30 cellular contexts compared by ENCODE assay signal in the genomic region with DNA sequence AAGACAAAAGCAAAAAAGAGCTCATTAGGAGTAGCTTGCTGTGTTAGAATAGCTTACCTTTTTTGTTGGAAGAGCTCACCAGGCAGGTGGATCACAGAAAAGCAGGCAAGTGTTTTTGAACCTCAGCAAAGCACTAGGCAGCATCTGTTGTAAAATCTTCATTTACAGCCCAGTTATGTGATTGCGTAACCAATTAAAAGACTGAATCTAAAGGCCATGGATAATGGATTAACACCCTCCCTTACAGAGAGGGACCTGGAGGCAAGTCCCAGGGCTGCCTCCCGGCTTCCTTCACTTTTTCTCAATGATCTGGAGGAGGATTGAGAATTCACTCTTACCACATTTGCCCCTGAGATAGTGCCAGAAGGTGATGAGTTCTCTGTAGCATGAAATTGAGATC.
"Had no signal": no experiment of that assay in that cellular context is flagged by ENCODE, and none has a peak within 500 bp of the region (broad histone marks: within the 10 kb centered on the region; RNA-seq: fewer than 3 reads in every experiment).

No MANE protein-coding gene starts in this region.

- ATAC-seq: activated CD4-positive, alpha-beta T cell treated with anti-CD3 and anti-CD28 coated beads for 36 hours; activated CD4-positive, CD25-positive, alpha-beta regulatory T cell treated with anti-CD3 and anti-CD28 coated beads, Interleukin-2, amount 50 U/mL, for 24 hours; activated CD8-positive, alpha-beta T cell treated with anti-CD3 and anti-CD28 coated beads, Interleukin-2, amount 10 ng/mL, durations not matched to agents 7 days and 5 days; Panc1; WTC11 had no signal

- H3K4me2 ChIP-seq: SK-N-SH had no signal

- H3K9me3 ChIP-seq: ascending aorta, SJSA1, SK-N-SH had no signal

- H3K36me3 ChIP-seq: ascending aorta, SJSA1 had no signal

- FAIRE-seq: bronchial epithelial cell had no signal

- H3K9ac ChIP-seq: SK-N-SH had no signal

- H3K4me3 ChIP-seq: ascending aorta, SJSA1 had no signal

- H3K27ac ChIP-seq: ascending aorta, SJSA1 had no signal

- H3K4me1 ChIP-seq: ascending aorta, SJSA1 had no signal

- DNase-seq: activated CD4-positive, alpha-beta T cell treated with anti-CD3 and anti-CD28 coated beads for 36 hours; activated CD4-positive, alpha-beta T cell treated with anti-CD3 and anti-CD28 coated beads, Interleukin-2, amount 10 ng/mL, durations not matched to agents 7 days and 5 days; activated CD4-positive, alpha-beta T cell treated with anti-CD3 and anti-CD28 coated beads, Interleukin-2, amount 50 U/mL, for 48 hours; activated CD8-positive, alpha-beta T cell treated with anti-CD3 and anti-CD28 coated beads, Interleukin-2, amount 10 ng/mL, durations not matched to agents 7 days and 5 days; activated gamma-delta T cell; activated naive CD4-positive, alpha-beta T cell treated with Interleukin-2 at 50 U/mL for 16 hours; activated naive CD8-positive, alpha-beta T cell treated with anti-CD3 and anti-CD28 coated beads, Interleukin-2, amount 10 ng/mL, durations not matched to agents 7 days and 5 days; activated T-cell treated with anti-CD3 and anti-CD28 coated beads, Interleukin-2, amount 50 U/mL, for 24 hours; amygdala; caudate nucleus; cerebellar nuclear complex; NCI-H1105 treated with DMSO at 0.1 percent for 48 hours; NCI-H1436; NCI-H1694; NCI-H1930; NCI-H2171 treated with DMSO at 0.1 percent for 48 hours; NCI-H2227 treated with DMSO at 0.1 percent for 48 hours; NCI-H446; NCI-H510A treated with DMSO at 0.1 percent for 48 hours; NCI-H526 treated with DMSO at 0.1 percent for 48 hours; NCI-H774; RPMI8226; SHP77 treated with DMSO at 0.1 percent for 48 hours; SK-N-SH had no signal

- H3K27me3 ChIP-seq: ascending aorta, SJSA1 had no signal
